Comparison of ENCODE assay signal across 8 cellular contexts in genomic region chr6:117906905-117907599, GRCh38. TPM values are rescaled to one million over a fixed set of nuclear protein-coding genes. Genes with fewer than 3 reads are reported as not detected.
DNase-seq lines count a peak whose midpoint lies in the region; ATAC-seq and TF ChIP-seq lines count a peak whose summit lies in the region.

TSS of gene SLC35F1 (plus strand) at chr6:117907264.

- no peaks in the 10 kb centered on the region for H4K20me1 ChIP-seq in neural cell (ENCODE audit: insufficient read depth)

- in situ Hi-C loops in HAP-1 (cut with MboI; ENCODE audit: low sequenced_read_pairs): no loop called here

- H2AFZ ChIP-seq in neural cell (ENCODE audit: low read depth, low read length): peak within 1 kb of the TSS; percentile 59

- H3K4me3 Mint-ChIP-seq in activated CD8-positive, alpha-beta memory T cell treated with anti-CD3 and anti-CD28 coated beads, Interleukin-2, amount 10 ng/mL, durations not matched to agents 7 days and 5 days: peak within 1 kb of the TSS; percentile 44

- H3K4me3 ChIP-seq in HAP-1: peak within 1 kb of the TSS; percentile 61
- peak within 1 kb of the TSS; percentile 44 for H3K4me3 ChIP-seq in fibroblast of villous mesenchyme (ENCODE audit: low read depth, low read length)
- H3K4me3 ChIP-seq in neural cell (ENCODE audit: low read length): peak within 1 kb of the TSS; percentile 93
- peak within 1 kb of the TSS; percentile 30 to 52 for H3K4me3 ChIP-seq in uterus

- no peaks in the 10 kb centered on the region for H3K36me3 ChIP-seq in HAP-1 (replicated peaks)
- H3K36me3 ChIP-seq in neural cell (ENCODE audit: insufficient read depth, low read length): no peaks in the 10 kb centered on the region
- no peaks in the 10 kb centered on the region for H3K36me3 ChIP-seq in uterus

- TF ChIP-seq EP300 in neural cell (conservative IDR thresholded peaks at IDR 0.05; ENCODE audit: poor library complexity, severe bottlenecking): no peak

- H3K27me3 Mint-ChIP-seq in activated CD8-positive, alpha-beta memory T cell treated with anti-CD3 and anti-CD28 coated beads, Interleukin-2, amount 10 ng/mL, durations not matched to agents 7 days and 5 days: peaks cover 64% of the 10 kb centered on the region

- DNase-seq in NCI-H2196 (lab: John Stamatoyannopoulos, UW; ENCODE audit: unreplicated experiment) (peak; percentile 35), NCI-H2196 treated with DMSO at 0.1 percent for 48 hours (lab: John Stamatoyannopoulos, UW; ENCODE audit: unreplicated experiment) (no peak), HAP-1 (ENCODE audit: low spot score in 2 of 2) (peak; percentile 51 to 86), NCI-H1092 (lab: John Stamatoyannopoulos, UW) (peak; percentile 34), fibroblast of villous mesenchyme (ENCODE audit: low read depth) (peak; percentile 22), uterus (peak in 1 of 2 donors; percentile 41)
- peak; percentile 41 for DNase-seq in activated CD8-positive, alpha-beta memory T cell treated with anti-CD3 and anti-CD28 coated beads, Interleukin-2, amount 10 ng/mL, durations not matched to agents 7 days and 5 days

- H3K27me3 ChIP-seq in HAP-1 (ENCODE audit: low read depth) (peaks cover 8% of the 10 kb centered on the region; the same call in 1 of the 2 replicates), neural cell (ENCODE audit: insufficient read depth, low read depth, low read length) (no peaks in the 10 kb centered on the region), uterus (peaks cover 0 to 5% of the 10 kb centered on the region in 2 donors)

- ATAC-seq in activated CD8-positive, alpha-beta memory T cell treated with anti-CD3 and anti-CD28 coated beads, Interleukin-2, amount 10 ng/mL, durations not matched to agents 7 days and 5 days: peak; percentile 66

- no peak for TF ChIP-seq POLR2A in uterus (IDR thresholded peaks at IDR 0.05)

- TF ChIP-seq CTCF in fibroblast of villous mesenchyme (IDR thresholded peaks at IDR 0.05; ENCODE audit: insufficient read depth, low read depth, low read length) (peak; percentile 34), neural cell (IDR thresholded peaks at IDR 0.05; ENCODE audit: poor library complexity, severe bottlenecking) (peak; percentile 82), uterus (IDR thresholded peaks at IDR 0.05) (peak in 3 of 4 experiments; percentile 9 to 41 (median 22))

- peak within 1 kb of the TSS; percentile 72 for H3K27ac ChIP-seq in neural cell (ENCODE audit: low read length)
- peak within 1 kb of the TSS in 1 of 2 donors; percentile 58 for H3K27ac ChIP-seq in uterus

- peaks cover 5% of the 10 kb centered on the region for H3K4me1 Mint-ChIP-seq in activated CD8-positive, alpha-beta memory T cell treated with anti-CD3 and anti-CD28 coated beads, Interleukin-2, amount 10 ng/mL, durations not matched to agents 7 days and 5 days

- no peaks in the 10 kb centered on the region for H3K9me3 Mint-ChIP-seq in activated CD8-positive, alpha-beta memory T cell treated with anti-CD3 and anti-CD28 coated beads, Interleukin-2, amount 10 ng/mL, durations not matched to agents 7 days and 5 days (ENCODE audit: low read depth)

- H3K27ac Mint-ChIP-seq in activated CD8-positive, alpha-beta memory T cell treated with anti-CD3 and anti-CD28 coated beads, Interleukin-2, amount 10 ng/mL, durations not matched to agents 7 days and 5 days: no peak within 1 kb of the TSS

- H3K79me2 ChIP-seq in neural cell (replicated peaks; ENCODE audit: insufficient read depth, low read length): peaks cover 33% of the 10 kb centered on the region

- H3K36me3 Mint-ChIP-seq in activated CD8-positive, alpha-beta memory T cell treated with anti-CD3 and anti-CD28 coated beads, Interleukin-2, amount 10 ng/mL, durations not matched to agents 7 days and 5 days: no peaks in the 10 kb centered on the region

- H3K4me1 ChIP-seq in HAP-1 (peaks cover 6% of the 10 kb centered on the region), uterus (no peaks in the 10 kb centered on the region)

- intact Hi-C loops in uterus (cut with DNase I; ENCODE audit: low total_unique reads): no loop called here

- H3K9me2 ChIP-seq in neural cell (ENCODE audit: insufficient read depth, low read length): no peaks in the 10 kb centered on the region

- H3K4me2 ChIP-seq in neural cell (ENCODE audit: low read length): peak within 1 kb of the TSS; percentile 75

- CTCF ChIA-PET in activated CD8-positive, alpha-beta memory T cell treated with anti-CD3 and anti-CD28 coated beads, Interleukin-2, amount 10 ng/mL, durations not matched to agents 7 days and 5 days (lab: Charles Lee): no interaction called here

- peak within 1 kb of the TSS; percentile 76 for H3K9ac ChIP-seq in neural cell (ENCODE audit: low read length)

- peaks cover 4% of the 10 kb centered on the region for H3F3A ChIP-seq in neural cell (ENCODE audit: insufficient read depth, low read length, poor library complexity, severe bottlenecking)

- peak; percentile 58 for TF ChIP-seq RAD21 in neural cell (conservative IDR thresholded peaks at IDR 0.05)

- no peaks in the 10 kb centered on the region for H3K9me3 ChIP-seq in HAP-1
- no peaks in the 10 kb centered on the region for H3K9me3 ChIP-seq in neural cell (ENCODE audit: low read length)
- no peaks in the 10 kb centered on the region for H3K9me3 ChIP-seq in uterus

TF ChIP-seq in neural cell, 6 proteins besides CTCF, POLR2A, EP300 and RAD21:
- TF ChIP-seq, protein P1, sequence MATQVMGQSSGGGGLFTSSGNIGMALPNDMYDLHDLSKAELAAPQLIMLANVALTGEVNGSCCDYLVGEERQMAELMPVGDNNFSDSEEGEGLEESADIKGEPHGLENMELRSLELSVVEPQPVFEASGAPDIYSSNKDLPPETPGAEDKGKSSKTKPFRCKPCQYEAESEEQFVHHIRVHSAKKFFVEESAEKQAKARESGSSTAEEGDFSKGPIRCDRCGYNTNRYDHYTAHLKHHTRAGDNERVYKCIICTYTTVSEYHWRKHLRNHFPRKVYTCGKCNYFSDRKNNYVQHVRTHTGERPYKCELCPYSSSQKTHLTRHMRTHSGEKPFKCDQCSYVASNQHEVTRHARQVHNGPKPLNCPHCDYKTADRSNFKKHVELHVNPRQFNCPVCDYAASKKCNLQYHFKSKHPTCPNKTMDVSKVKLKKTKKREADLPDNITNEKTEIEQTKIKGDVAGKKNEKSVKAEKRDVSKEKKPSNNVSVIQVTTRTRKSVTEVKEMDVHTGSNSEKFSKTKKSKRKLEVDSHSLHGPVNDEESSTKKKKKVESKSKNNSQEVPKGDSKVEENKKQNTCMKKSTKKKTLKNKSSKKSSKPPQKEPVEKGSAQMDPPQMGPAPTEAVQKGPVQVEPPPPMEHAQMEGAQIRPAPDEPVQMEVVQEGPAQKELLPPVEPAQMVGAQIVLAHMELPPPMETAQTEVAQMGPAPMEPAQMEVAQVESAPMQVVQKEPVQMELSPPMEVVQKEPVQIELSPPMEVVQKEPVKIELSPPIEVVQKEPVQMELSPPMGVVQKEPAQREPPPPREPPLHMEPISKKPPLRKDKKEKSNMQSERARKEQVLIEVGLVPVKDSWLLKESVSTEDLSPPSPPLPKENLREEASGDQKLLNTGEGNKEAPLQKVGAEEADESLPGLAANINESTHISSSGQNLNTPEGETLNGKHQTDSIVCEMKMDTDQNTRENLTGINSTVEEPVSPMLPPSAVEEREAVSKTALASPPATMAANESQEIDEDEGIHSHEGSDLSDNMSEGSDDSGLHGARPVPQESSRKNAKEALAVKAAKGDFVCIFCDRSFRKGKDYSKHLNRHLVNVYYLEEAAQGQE (IDR thresholded peaks at IDR 0.05; ENCODE audit: borderline replicate concordance): peak; percentile 33
- TF ChIP-seq SMC3 (conservative IDR thresholded peaks at IDR 0.05; ENCODE audit: poor library complexity) (peak; percentile 66), TAF1 (IDR thresholded peaks at IDR 0.05; ENCODE audit: low read depth) (no peak), EZH2 (IDR thresholded peaks at IDR 0.05; ENCODE audit: borderline replicate concordance, insufficient read depth, low read length, poor library complexity, severe bottlenecking) (no peak), POLR2AphosphoS5 (IDR thresholded peaks at IDR 0.05) (peak; percentile 57)

RNA-seq across cellular contexts. Expression of gene SLC35F1, which starts in this region (rescaled TPM):
- not detected for total RNA-seq in activated CD8-positive, alpha-beta memory T cell treated with anti-CD3 and anti-CD28 coated beads, Interleukin-2, amount 10 ng/mL, durations not matched to agents 7 days and 5 days
- under 0.01 TPM in 1 of 2 replicates, not detected in the other for total RNA-seq in fibroblast of villous mesenchyme
- 35.1 and 38.6 TPM in 2 replicates for polyA plus RNA-seq in neural cell
- 85.7 and 96.2 TPM in 2 replicates for polyA minus RNA-seq in neural cell
- total RNA-seq in uterus: 10 to 100 TPM in 2 of 4 donors, 1 to 10 TPM in 2; 1.0 to 12.1 (median 9.7) TPM

Comparison
In these comparisons a context has a peak if more than half of its experiments do, and no peak if none do; other contexts are left out.
1. Peak in DNase-seq and ATAC-seq in activated CD8-positive, alpha-beta memory T cell treated with anti-CD3 and anti-CD28 coated beads, Interleukin-2, amount 10 ng/mL, durations not matched to agents 7 days and 5 days; RNA of the gene not detected or under 1 TPM.
2. Peak in DNase-seq and H3K4me3 ChIP-seq in fibroblast of villous mesenchyme; RNA of the gene not detected or under 1 TPM.
3. H3K4me3 ChIP-seq: peak in every context shown above with its lines; median percentile 93 in neural cell; 61 in HAP-1; 44 in fibroblast of villous mesenchyme; 41 in uterus.
4. CTCF ChIP-seq: peak in every context shown above with its lines; median percentile 82 in neural cell; 34 in fibroblast of villous mesenchyme; 22 in uterus.